Comparison of ENCODE assay signal across 8 cellular contexts in genomic region chr3:7144696-7145308, GRCh38.
A peak's percentile ranks its signal among the peaks of the same experiment; 100 is the strongest.
DNase-seq lines count a peak whose midpoint lies in the region; ATAC-seq, FAIRE-seq and TF ChIP-seq lines count a peak whose summit lies in the region.

No MANE protein-coding gene starts in this region.

- H3K4me3 ChIP-seq in A673 (ENCODE audit: low read depth, low read length, poor library complexity, severe bottlenecking): no peak overlapping the region
- H3K4me3 ChIP-seq in LNCaP clone FGC (ENCODE audit: low read depth, low read length): no peak overlapping the region
- no peak overlapping the region for H3K4me3 ChIP-seq in endothelial cell of umbilical vein (replicated peaks in 1 of 3; ENCODE audit: insufficient read depth in 1 of 3, low read depth in 1 of 3, low read length in 3 of 3)
- no peak overlapping the region for H3K4me3 ChIP-seq in CD4-positive, alpha-beta memory T cell (ENCODE audit: low read length in 2 of 2)

- H4K20me1 ChIP-seq in endothelial cell of umbilical vein (replicated peaks; ENCODE audit: control insufficient read depth, extremely low read depth, insufficient read depth, low read length): no peaks in the 10 kb centered on the region

- no peaks in the 10 kb centered on the region for H3K9me3 ChIP-seq in A673 (ENCODE audit: low read depth, low read length, poor library complexity, severe bottlenecking)
- no peaks in the 10 kb centered on the region for H3K9me3 ChIP-seq in endothelial cell of umbilical vein (replicated peaks; ENCODE audit: control insufficient read depth, insufficient read depth, low read length)
- no peaks in the 10 kb centered on the region for H3K9me3 ChIP-seq in CD4-positive, alpha-beta memory T cell (ENCODE audit: control insufficient read depth in 1 of 2, low read length in 2 of 2)

- H3K4me1 ChIP-seq in A673 (ENCODE audit: insufficient read depth, low read length, poor library complexity, severe bottlenecking) (no peaks in the 10 kb centered on the region), endothelial cell of umbilical vein (ENCODE audit: control insufficient read depth, extremely low read depth, insufficient read depth, low read length) (no peaks in the 10 kb centered on the region)
- H3K4me1 ChIP-seq in CD4-positive, alpha-beta memory T cell (ENCODE audit: insufficient read depth, low read length): no peaks in the 10 kb centered on the region

- peaks cover 1% of the 10 kb centered on the region for H3K9me3 Mint-ChIP-seq in natural killer cell treated with Interleukin-12 subunit alpha and Interleukin-12 subunit beta and Interleukin-15 and Interleukin-18, amount 100 ng/mL, for 72 hours
- H3K9me3 Mint-ChIP-seq in CD4-positive, alpha-beta memory T cell: peaks cover 0 to 8% (median 0%) of the 10 kb centered on the region in 8 donors

- CTCF ChIA-PET in A673 (lab: Charles Lee): no interaction called here
- CTCF ChIA-PET in endothelial cell of umbilical vein (lab: Charles Lee): interaction anchor here (0.7 to 2.2 kb wide), 7 partner anchors 13 to 1918 kb away, joined by 3 to 7 read pairs (median 4); no protein-coding TSS in a partner anchor
- CTCF ChIA-PET in CD4-positive, alpha-beta memory T cell (lab: Charles Lee; ENCODE audit: partially characterized antibody): interaction anchor here (1.0 kb wide), 1 partner anchor 14 kb away, joined by 3 read pairs; no protein-coding TSS in a partner anchor

- H3K4me1 Mint-ChIP-seq in natural killer cell treated with Interleukin-12 subunit alpha and Interleukin-12 subunit beta and Interleukin-15 and Interleukin-18, amount 100 ng/mL, for 72 hours (ENCODE audit: low read depth in 2 of 2): no peaks in the 10 kb centered on the region
- no peaks in the 10 kb centered on the region for H3K4me1 Mint-ChIP-seq in CD4-positive, alpha-beta memory T cell

- ATAC-seq in GM18909 (IDR thresholded peaks at IDR 0.05; ENCODE audit: poor library complexity, unreplicated experiment) (peak; percentile 68), Right ventricle myocardium inferior (no peak)
- ATAC-seq in natural killer cell treated with Interleukin-12 subunit alpha and Interleukin-12 subunit beta and Interleukin-15 and Interleukin-18, amount 100 ng/mL, for 72 hours: no peak

- DNase-seq in A673 (ENCODE audit: low spot score) (peak; percentile 58), LNCaP clone FGC (ENCODE audit: low read depth) (peak; percentile 31), endothelial cell of umbilical vein (ENCODE audit: low read depth, low spot score) (peak; percentile 36), NCI-H1694 (lab: John Stamatoyannopoulos, UW) (no peak), Right ventricle myocardium inferior (ENCODE audit: missing footprints) (no peak)
- DNase-seq in natural killer cell treated with Interleukin-12 subunit alpha and Interleukin-12 subunit beta and Interleukin-15 and Interleukin-18, amount 100 ng/mL, for 72 hours (ENCODE audit: low spot score): no peak
- no peak for DNase-seq in CD4-positive, alpha-beta memory T cell

- no peak overlapping the region for H2AFZ ChIP-seq in endothelial cell of umbilical vein (ENCODE audit: low read depth, low read length)

- H3K79me2 ChIP-seq in endothelial cell of umbilical vein (ENCODE audit: control insufficient read depth, insufficient read depth, low read length): no peaks in the 10 kb centered on the region

- no peak overlapping the region for H3K4me3 Mint-ChIP-seq in natural killer cell treated with Interleukin-12 subunit alpha and Interleukin-12 subunit beta and Interleukin-15 and Interleukin-18, amount 100 ng/mL, for 72 hours
- H3K4me3 Mint-ChIP-seq in CD4-positive, alpha-beta memory T cell: no peak overlapping the region

- intact Hi-C loops in A673 (cut with micrococcal nuclease; ENCODE audit: unreplicated experiment): loop anchor here (5.0 to 10.0 kb wide), 2 partner anchors 350 to 1838 kb away; no protein-coding TSS in a partner anchor
- intact Hi-C loops in endothelial cell of umbilical vein (cut with micrococcal nuclease): loop anchor here (1.0 to 10.0 kb wide), 4 partner anchors 400 to 1918 kb away; no protein-coding TSS in a partner anchor
- intact Hi-C loops in CD4-positive, alpha-beta memory T cell (cut with micrococcal nuclease): no loop called here
- intact Hi-C loops in Right ventricle myocardium inferior (cut with DNase I): no loop called here

- TF ChIP-seq CTCF in A673 (conservative IDR thresholded peaks at IDR 0.05; ENCODE audit: low read depth, low read length) (peak; percentile 86), LNCaP clone FGC (IDR thresholded peaks at IDR 0.05; ENCODE audit: control insufficient read depth, extremely low read depth, insufficient read depth) (peak; percentile 77), endothelial cell of umbilical vein (IDR thresholded peaks at IDR 0.05; ENCODE audit: extremely low read depth in 1 of 2, insufficient read depth in 1 of 2, low read depth in 1 of 2, low read length in 2 of 2) (peak; percentile 63 to 68)

- H3K27ac ChIP-seq in A673 (ENCODE audit: low read depth, low read length, poor library complexity, severe bottlenecking) (no peak overlapping the region), endothelial cell of umbilical vein (ENCODE audit: insufficient read depth, low read depth, low read length) (no peak overlapping the region)
- no peak overlapping the region for H3K27ac ChIP-seq in CD4-positive, alpha-beta memory T cell (ENCODE audit: low read depth, low read length)

- H3K36me3 ChIP-seq in A673 (ENCODE audit: insufficient read depth, low read length, poor library complexity, severe bottlenecking) (no peaks in the 10 kb centered on the region), endothelial cell of umbilical vein (ENCODE audit: control insufficient read depth in 2 of 2, extremely low read depth in 1 of 2, insufficient read depth in 2 of 2, low read length in 2 of 2) (no peaks in the 10 kb centered on the region)
- no peaks in the 10 kb centered on the region for H3K36me3 ChIP-seq in CD4-positive, alpha-beta memory T cell (ENCODE audit: insufficient read depth, low read length)

- no peak overlapping the region for H3K4me2 ChIP-seq in endothelial cell of umbilical vein (ENCODE audit: insufficient read depth, low read length)

- no peaks in the 10 kb centered on the region for H3K9me1 ChIP-seq in endothelial cell of umbilical vein (replicated peaks; ENCODE audit: control insufficient read depth, extremely low read depth, insufficient read depth, low read length)

- BruUV-seq in A673 (replicated peaks; lab: Mats Ljungman, UMichigan) (no TSS peak), endothelial cell of umbilical vein (replicated peaks; lab: Mats Ljungman, UMichigan) (no TSS peak)

- POLR2A ChIA-PET in A673 (lab: Charles Lee; ENCODE audit: low non-redundant PET): no interaction called here
- POLR2A ChIA-PET in endothelial cell of umbilical vein (lab: Charles Lee): no interaction called here
- POLR2A ChIA-PET in CD4-positive, alpha-beta memory T cell (lab: Charles Lee; ENCODE audit: partially characterized antibody): no interaction called here

- H3K27me3 Mint-ChIP-seq in natural killer cell treated with Interleukin-12 subunit alpha and Interleukin-12 subunit beta and Interleukin-15 and Interleukin-18, amount 100 ng/mL, for 72 hours: peaks cover 0 to 3% of the 10 kb centered on the region in 2 donors
- H3K27me3 Mint-ChIP-seq in CD4-positive, alpha-beta memory T cell: no peaks in the 10 kb centered on the region

- H3K36me3 Mint-ChIP-seq in natural killer cell treated with Interleukin-12 subunit alpha and Interleukin-12 subunit beta and Interleukin-15 and Interleukin-18, amount 100 ng/mL, for 72 hours: no peaks in the 10 kb centered on the region
- H3K36me3 Mint-ChIP-seq in CD4-positive, alpha-beta memory T cell: no peaks in the 10 kb centered on the region

- dilution Hi-C loops in endothelial cell of umbilical vein (cut with MboI; ENCODE audit: extremely low pct_ligation_motif_present, low sequenced_read_pairs): no loop called here

- FAIRE-seq in endothelial cell of umbilical vein (lab: Jason Lieb, UNC): peak; percentile 77

- H3K27me3 ChIP-seq in A673 (replicated peaks; ENCODE audit: insufficient read depth, low read depth, low read length, poor library complexity): peaks cover 5% of the 10 kb centered on the region
- no peaks in the 10 kb centered on the region for H3K27me3 ChIP-seq in endothelial cell of umbilical vein (ENCODE audit: control insufficient read depth in 2 of 2, insufficient read depth in 2 of 2, low read length in 2 of 2)
- H3K27me3 ChIP-seq in CD4-positive, alpha-beta memory T cell (ENCODE audit: insufficient read depth, low read length): no peaks in the 10 kb centered on the region

- no peak overlapping the region for H3K27ac Mint-ChIP-seq in natural killer cell treated with Interleukin-12 subunit alpha and Interleukin-12 subunit beta and Interleukin-15 and Interleukin-18, amount 100 ng/mL, for 72 hours
- no peak overlapping the region for H3K27ac Mint-ChIP-seq in CD4-positive, alpha-beta memory T cell

- H3K9ac ChIP-seq in endothelial cell of umbilical vein (replicated peaks; ENCODE audit: extremely low read depth, insufficient read depth, low read length): no peak overlapping the region

- no peak for TF ChIP-seq POLR2A in endothelial cell of umbilical vein (IDR thresholded peaks at IDR 0.05; ENCODE audit: low read depth, low read length)

TF ChIP-seq in endothelial cell of umbilical vein, 7 proteins besides CTCF, POLR2A, EP300 and RAD21:
- TF ChIP-seq JUN (IDR thresholded peaks at IDR 0.05; ENCODE audit: borderline replicate concordance, insufficient read depth, insufficient read length, low read depth) (no peak), FOS (IDR thresholded peaks at IDR 0.05; ENCODE audit: borderline replicate concordance, insufficient read depth, low read length) (no peak), MYC (IDR thresholded peaks at IDR 0.05; ENCODE audit: low read depth, low read length) (no peak), EZH2 (IDR thresholded peaks at IDR 0.05; ENCODE audit: borderline replicate concordance, low read depth, low read length, severe bottlenecking) (no peak), MAX (IDR thresholded peaks at IDR 0.05; ENCODE audit: insufficient read depth, insufficient read length) (no peak), GATA2 (IDR thresholded peaks at IDR 0.05; ENCODE audit: insufficient read depth, insufficient read length, low read depth, low read length) (no peak), POLR2AphosphoS5 (IDR thresholded peaks at IDR 0.05; ENCODE audit: insufficient read depth, low read depth, low read length) (no peak)

Comparison
In these comparisons a context has a peak if more than half of its experiments do, and no peak if none do; other contexts are left out.
1. DNase-seq: peak in A673 (single experiment), LNCaP clone FGC (single experiment) and endothelial cell of umbilical vein (single experiment); none in natural killer cell treated with Interleukin-12 subunit alpha and Interleukin-12 subunit beta and Interleukin-15 and Interleukin-18, amount 100 ng/mL, for 72 hours (single experiment), CD4-positive, alpha-beta memory T cell (0 of 5), NCI-H1694 (single experiment) and Right ventricle myocardium inferior (single experiment).
2. intact Hi-C loops: an anchor here in A673 (5.0 to 10.0 kb wide) and endothelial cell of umbilical vein (1.0 to 10.0 kb wide); none called in CD4-positive, alpha-beta memory T cell and Right ventricle myocardium inferior.
3. Peak in every context shown above with its lines, with median percentiles within 50 percentile points of each other: CTCF ChIP-seq.